1 cellular context compared by ENCODE assay signal in genomic region chr5:139270718-139271117, GRCh38.
A peak's percentile ranks its signal among the peaks of the same experiment; 100 is the strongest.
TF ChIP-seq lines count a peak whose summit lies in the region.

No MANE protein-coding gene starts in this region.

TF ChIP-seq in GM12878, 131 proteins besides CTCF, POLR2A, EP300 and RAD21:
- TF ChIP-seq, protein P1, sequence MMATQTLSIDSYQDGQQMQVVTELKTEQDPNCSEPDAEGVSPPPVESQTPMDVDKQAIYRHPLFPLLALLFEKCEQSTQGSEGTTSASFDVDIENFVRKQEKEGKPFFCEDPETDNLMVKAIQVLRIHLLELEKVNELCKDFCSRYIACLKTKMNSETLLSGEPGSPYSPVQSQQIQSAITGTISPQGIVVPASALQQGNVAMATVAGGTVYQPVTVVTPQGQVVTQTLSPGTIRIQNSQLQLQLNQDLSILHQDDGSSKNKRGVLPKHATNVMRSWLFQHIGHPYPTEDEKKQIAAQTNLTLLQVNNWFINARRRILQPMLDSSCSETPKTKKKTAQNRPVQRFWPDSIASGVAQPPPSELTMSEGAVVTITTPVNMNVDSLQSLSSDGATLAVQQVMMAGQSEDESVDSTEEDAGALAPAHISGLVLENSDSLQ (IDR thresholded peaks at IDR 0.05), result peak; percentile 84
